Comparison of ENCODE assay signal across 27 cellular contexts in genomic region chr2:46926863-46927262, GRCh38.
"Had no signal": no experiment of that assay in that cellular context is flagged by ENCODE, and none has a peak within 500 bp of the region (broad histone marks: within the 10 kb centered on the region; RNA-seq: fewer than 3 reads in every experiment).

No MANE protein-coding gene starts in this region.

- H3K4me1 ChIP-seq: ascending aorta, breast epithelium had no signal

- ATAC-seq: activated CD4-positive, alpha-beta T cell treated with anti-CD3 and anti-CD28 coated beads for 36 hours; activated CD4-positive, CD25-positive, alpha-beta regulatory T cell treated with anti-CD3 and anti-CD28 coated beads, Interleukin-2, amount 50 U/mL, for 24 hours; activated CD8-positive, alpha-beta T cell treated with anti-CD3 and anti-CD28 coated beads, Interleukin-2, amount 10 ng/mL, durations not matched to agents 7 days and 5 days had no signal

- H3K4me3 ChIP-seq: ascending aorta, breast epithelium had no signal

- H3K9me3 ChIP-seq: breast epithelium had no signal

- H3K27ac Mint-ChIP-seq: activated CD4-positive, alpha-beta T cell treated with anti-CD3 and anti-CD28 coated beads for 36 hours; activated CD4-positive, alpha-beta T cell treated with anti-CD3 and anti-CD28 coated beads, Interleukin-2, amount 10 ng/mL, durations not matched to agents 7 days and 5 days; activated CD8-positive, alpha-beta T cell treated with anti-CD3 and anti-CD28 coated beads, Interleukin-2, amount 10 ng/mL, durations not matched to agents 7 days and 5 days; activated naive CD4-positive, alpha-beta T cell treated with anti-CD3 and anti-CD28 coated beads, Interleukin-2, amount 10 ng/mL, durations not matched to agents 7 days and 5 days; activated naive CD8-positive, alpha-beta T cell treated with anti-CD3 and anti-CD28 coated beads for 36 hours; activated T-cell treated with anti-CD3 and anti-CD28 coated beads, Interleukin-2, amount 50 U/mL, for 24 hours; T-helper 1 cell treated with Interleukin-12 subunit alpha and Interleukin-12 subunit beta and Interleukin-4 antibody, amounts not matched to agents 30 μg/mL and 1 μg/mL, for 36 hours; T-helper 2 cell treated with Interferon-gamma antibody and Interleukin-4, amounts not matched to agents 5 μg/mL and 100 μg/mL, for 36 hours had no signal

- H3K27me3 ChIP-seq: ascending aorta, breast epithelium had no signal

- H3K4me3 Mint-ChIP-seq: activated CD4-positive, alpha-beta T cell treated with anti-CD3 and anti-CD28 coated beads for 36 hours; activated CD4-positive, alpha-beta T cell treated with anti-CD3 and anti-CD28 coated beads, Interleukin-2, amount 10 ng/mL, durations not matched to agents 7 days and 5 days; activated CD8-positive, alpha-beta T cell treated with anti-CD3 and anti-CD28 coated beads, Interleukin-2, amount 10 ng/mL, durations not matched to agents 7 days and 5 days; activated naive CD4-positive, alpha-beta T cell treated with anti-CD3 and anti-CD28 coated beads, Interleukin-2, amount 10 ng/mL, durations not matched to agents 7 days and 5 days; activated naive CD8-positive, alpha-beta T cell treated with anti-CD3 and anti-CD28 coated beads for 36 hours; activated T-cell treated with anti-CD3 and anti-CD28 coated beads, Interleukin-2, amount 50 U/mL, for 24 hours; T-helper 1 cell treated with Interleukin-12 subunit alpha and Interleukin-12 subunit beta and Interleukin-4 antibody, amounts not matched to agents 30 μg/mL and 1 μg/mL, for 36 hours; T-helper 2 cell treated with Interferon-gamma antibody and Interleukin-4, amounts not matched to agents 5 μg/mL and 100 μg/mL, for 36 hours had no signal

- DNase-seq: activated CD4-positive, alpha-beta T cell treated with anti-CD3 and anti-CD28 coated beads for 36 hours; activated CD4-positive, alpha-beta T cell treated with anti-CD3 and anti-CD28 coated beads, Interleukin-2, amount 10 ng/mL, durations not matched to agents 7 days and 5 days; activated CD4-positive, alpha-beta T cell treated with anti-CD3 and anti-CD28 coated beads, Interleukin-2, amount 50 U/mL, for 48 hours; activated CD8-positive, alpha-beta T cell treated with anti-CD3 and anti-CD28 coated beads, Interleukin-2, amount 10 ng/mL, durations not matched to agents 7 days and 5 days; activated gamma-delta T cell treated with Interleukin-2 at 50 U/mL for 16 hours; activated naive CD4-positive, alpha-beta T cell treated with anti-CD3 and anti-CD28 coated beads, Interleukin-2, amount 10 ng/mL, durations not matched to agents 7 days and 5 days; activated naive CD8-positive, alpha-beta T cell treated with anti-CD3 and anti-CD28 coated beads for 36 hours; activated T-cell treated with anti-CD3 and anti-CD28 coated beads, Interleukin-2, amount 50 U/mL, for 24 hours; amniotic stem cell; MM.1S; NCI-H1092 treated with DMSO at 0.1 percent for 48 hours; NCI-H1417; NCI-H146; NCI-H187; NCI-H2029 treated with DMSO at 0.1 percent for 48 hours; NCI-H2107; NCI-H2171; NCI-H510A; NCI-H526; NCI-H748 treated with DMSO at 0.1 percent for 48 hours; NK-92 treated with Interleukin-12 subunit alpha and Interleukin-12 subunit beta, amount 100 ng/mL, for 24 hours; Right ventricle myocardium superior had no signal

- H3K27me3 Mint-ChIP-seq: activated CD4-positive, alpha-beta T cell treated with anti-CD3 and anti-CD28 coated beads for 36 hours; activated CD4-positive, alpha-beta T cell treated with anti-CD3 and anti-CD28 coated beads, Interleukin-2, amount 10 ng/mL, durations not matched to agents 7 days and 5 days; activated naive CD4-positive, alpha-beta T cell treated with anti-CD3 and anti-CD28 coated beads, Interleukin-2, amount 10 ng/mL, durations not matched to agents 7 days and 5 days; activated naive CD8-positive, alpha-beta T cell treated with anti-CD3 and anti-CD28 coated beads for 36 hours; activated T-cell treated with anti-CD3 and anti-CD28 coated beads, Interleukin-2, amount 50 U/mL, for 24 hours had no signal

- H3K36me3 ChIP-seq: ascending aorta, breast epithelium had no signal

- H3K27ac ChIP-seq: ascending aorta, breast epithelium had no signal
